1 cellular context compared by ENCODE assay signal in the genomic region with DNA sequence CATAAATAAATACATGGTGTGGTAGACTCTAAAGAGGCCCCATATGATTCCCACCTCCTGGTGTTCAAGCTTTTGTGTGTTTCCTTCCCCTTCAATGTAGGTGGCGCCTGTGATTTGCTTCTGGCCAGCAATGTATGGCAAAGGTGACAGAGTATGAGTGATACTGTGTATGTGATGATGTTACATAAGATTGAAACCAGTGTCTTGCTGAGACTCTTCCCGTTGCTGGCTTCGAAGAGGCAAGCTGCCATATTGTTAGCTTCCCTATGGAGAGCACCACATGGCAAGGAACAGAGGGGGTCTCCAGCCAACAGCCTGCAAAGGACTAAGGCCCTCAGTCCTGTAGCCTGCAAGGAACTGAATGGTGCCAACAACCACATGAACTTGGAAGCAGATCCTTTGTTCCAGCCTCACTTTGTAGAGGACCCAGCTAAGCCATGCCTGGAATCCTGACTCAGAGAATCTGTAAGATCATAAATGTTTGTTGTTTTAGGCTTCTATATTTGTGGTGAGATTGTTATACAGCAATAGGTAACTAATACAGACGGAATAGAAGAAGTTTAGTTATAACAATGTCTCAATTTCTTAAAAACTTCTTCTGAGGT.
A peak's percentile ranks its signal among the peaks of the same experiment; 100 is the strongest.
TF ChIP-seq lines count a peak whose summit lies in the region.

No MANE protein-coding gene starts in this region.

TF ChIP-seq in HepG2, 621 proteins besides CTCF, POLR2A, EP300 and RAD21 (continued from another document):
- TF ChIP-seq, protein P1, sequence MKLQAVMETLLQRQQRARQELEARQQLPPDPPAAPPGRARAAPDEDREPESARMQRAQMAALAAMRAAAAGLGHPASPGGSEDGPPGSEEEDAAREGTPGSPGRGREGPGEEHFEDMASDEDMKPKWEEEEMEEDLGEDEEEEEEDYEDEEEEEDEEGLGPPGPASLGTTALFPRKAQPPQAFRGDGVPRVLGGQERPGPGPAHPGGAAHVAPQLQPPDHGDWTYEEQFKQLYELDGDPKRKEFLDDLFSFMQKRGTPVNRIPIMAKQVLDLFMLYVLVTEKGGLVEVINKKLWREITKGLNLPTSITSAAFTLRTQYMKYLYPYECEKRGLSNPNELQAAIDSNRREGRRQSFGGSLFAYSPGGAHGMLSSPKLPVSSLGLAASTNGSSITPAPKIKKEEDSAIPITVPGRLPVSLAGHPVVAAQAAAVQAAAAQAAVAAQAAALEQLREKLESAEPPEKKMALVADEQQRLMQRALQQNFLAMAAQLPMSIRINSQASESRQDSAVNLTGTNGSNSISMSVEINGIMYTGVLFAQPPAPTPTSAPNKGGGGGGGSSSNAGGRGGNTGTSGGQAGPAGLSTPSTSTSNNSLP (IDR thresholded peaks at IDR 0.05; ENCODE audit: low read depth, low read length), result 0 out of 2 replicates have a peak, but pooled peaks have one; percentile 7
- no peak for TF ChIP-seq ZNF841 (CRISPR knock-in tag; IDR thresholded peaks at IDR 0.05; ENCODE audit: borderline replicate concordance)
- peak; percentile 62 for TF ChIP-seq STAG1 (CRISPR knock-in tag; IDR thresholded peaks at IDR 0.05)
- TF ChIP-seq TRIM22 (IDR thresholded peaks at IDR 0.05), result no peak
- TF ChIP-seq, protein P2, sequence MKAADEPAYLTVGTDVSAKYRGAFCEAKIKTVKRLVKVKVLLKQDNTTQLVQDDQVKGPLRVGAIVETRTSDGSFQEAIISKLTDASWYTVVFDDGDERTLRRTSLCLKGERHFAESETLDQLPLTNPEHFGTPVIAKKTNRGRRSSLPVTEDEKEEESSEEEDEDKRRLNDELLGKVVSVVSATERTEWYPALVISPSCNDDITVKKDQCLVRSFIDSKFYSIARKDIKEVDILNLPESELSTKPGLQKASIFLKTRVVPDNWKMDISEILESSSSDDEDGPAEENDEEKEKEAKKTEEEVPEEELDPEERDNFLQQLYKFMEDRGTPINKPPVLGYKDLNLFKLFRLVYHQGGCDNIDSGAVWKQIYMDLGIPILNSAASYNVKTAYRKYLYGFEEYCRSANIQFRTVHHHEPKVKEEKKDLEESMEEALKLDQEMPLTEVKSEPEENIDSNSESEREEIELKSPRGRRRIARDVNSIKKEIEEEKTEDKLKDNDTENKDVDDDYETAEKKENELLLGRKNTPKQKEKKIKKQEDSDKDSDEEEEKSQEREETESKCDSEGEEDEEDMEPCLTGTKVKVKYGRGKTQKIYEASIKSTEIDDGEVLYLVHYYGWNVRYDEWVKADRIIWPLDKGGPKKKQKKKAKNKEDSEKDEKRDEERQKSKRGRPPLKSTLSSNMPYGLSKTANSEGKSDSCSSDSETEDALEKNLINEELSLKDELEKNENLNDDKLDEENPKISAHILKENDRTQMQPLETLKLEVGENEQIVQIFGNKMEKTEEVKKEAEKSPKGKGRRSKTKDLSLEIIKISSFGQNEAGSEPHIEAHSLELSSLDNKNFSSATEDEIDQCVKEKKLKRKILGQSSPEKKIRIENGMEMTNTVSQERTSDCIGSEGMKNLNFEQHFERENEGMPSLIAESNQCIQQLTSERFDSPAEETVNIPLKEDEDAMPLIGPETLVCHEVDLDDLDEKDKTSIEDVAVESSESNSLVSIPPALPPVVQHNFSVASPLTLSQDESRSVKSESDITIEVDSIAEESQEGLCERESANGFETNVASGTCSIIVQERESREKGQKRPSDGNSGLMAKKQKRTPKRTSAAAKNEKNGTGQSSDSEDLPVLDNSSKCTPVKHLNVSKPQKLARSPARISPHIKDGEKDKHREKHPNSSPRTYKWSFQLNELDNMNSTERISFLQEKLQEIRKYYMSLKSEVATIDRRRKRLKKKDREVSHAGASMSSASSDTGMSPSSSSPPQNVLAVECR (CRISPR knock-in tag; IDR thresholded peaks at IDR 0.05; ENCODE audit: borderline replicate concordance), result no peak
- peak; percentile 54; the same call in 1 of the 2 replicates for TF ChIP-seq ZNF644 (CRISPR knock-in tag; IDR thresholded peaks at IDR 0.05; ENCODE audit: low read depth)
- TF ChIP-seq ZBTB3 (CRISPR knock-in tag; IDR thresholded peaks at IDR 0.05; ENCODE audit: borderline replicate concordance, low read depth), result no peak
- no peak for TF ChIP-seq SMYD3 (CRISPR knock-in tag; IDR thresholded peaks at IDR 0.05)
- 0 out of 2 replicates have a peak, but pooled peaks have one; percentile 14 for TF ChIP-seq CEBPG (CRISPR knock-in tag; IDR thresholded peaks at IDR 0.05)
- TF ChIP-seq IRF9 (CRISPR knock-in tag; IDR thresholded peaks at IDR 0.05; ENCODE audit: borderline replicate concordance), result no peak
- no peak for TF ChIP-seq ZNF646 (CRISPR knock-in tag; IDR thresholded peaks at IDR 0.05)
- TF ChIP-seq SALL1 (CRISPR knock-in tag; IDR thresholded peaks at IDR 0.05), result peak; percentile 32; the same call in 1 of the 2 replicates
- TF ChIP-seq ARID5B (CRISPR knock-in tag; IDR thresholded peaks at IDR 0.05), result peak; percentile 42; the same call in 1 of the 2 replicates
- no peak for TF ChIP-seq ZNF710 (CRISPR knock-in tag; IDR thresholded peaks at IDR 0.05; ENCODE audit: borderline replicate concordance)
- TF ChIP-seq ZNF691 (CRISPR knock-in tag; IDR thresholded peaks at IDR 0.05; ENCODE audit: borderline replicate concordance, low read depth), result no peak
- no peak for TF ChIP-seq ONECUT2 (CRISPR knock-in tag; IDR thresholded peaks at IDR 0.05)
- 0 out of 2 replicates have a peak, but pooled peaks have one; percentile 59 for TF ChIP-seq ZFP37 (CRISPR knock-in tag; IDR thresholded peaks at IDR 0.05; ENCODE audit: borderline replicate concordance)
